ENCODE assay signal across 15 cellular contexts in genomic region chr6:71531006-71531405, GRCh38.
"Had no signal": no experiment of that assay in that cellular context is flagged by ENCODE, and none has a peak within 500 bp of the region (broad histone marks: within the 10 kb centered on the region; RNA-seq: fewer than 3 reads in every experiment).

No MANE protein-coding gene starts in this region.

- H3K27ac ChIP-seq: gastrocnemius medialis, heart right ventricle, psoas muscle had no signal

- DNase-seq: activated B cell treated with CpG ODN at 0.5 μM for 24 hours; activated effector memory CD4-positive, alpha-beta T cell treated with Interleukin-2 at 50 U/mL for 16 hours; activated T-cell treated with anti-CD3 and anti-CD28 coated beads, Interleukin-2, amount 50 U/mL, for 1 hour; amniotic stem cell; dermis blood vessel endothelial cell; endodermal cell; gastrocnemius medialis; heart right ventricle; islet precursor cell; mammary epithelial cell; stimulated activated CD4-positive, alpha-beta T cell treated with anti-CD3 and anti-CD28 coated beads, Interleukin-2, amount 100 ng/mL, for 24 hours; stimulated activated naive B cell treated with anti-CD40 and anti-IgM and Interleukin-4, amounts not matched to agents 10 μg/mL and 1 μg/mL and 100 μg/mL, for 72 hours; T-helper 2 cell had no signal

- H3K27me3 ChIP-seq: breast epithelium, gastrocnemius medialis, heart right ventricle had no signal

- H3K4me1 ChIP-seq: breast epithelium, gastrocnemius medialis, psoas muscle had no signal

- H3K4me3 ChIP-seq: breast epithelium, gastrocnemius medialis, heart right ventricle, psoas muscle had no signal

- H3K36me3 ChIP-seq: breast epithelium, gastrocnemius medialis, heart right ventricle had no signal

- H3K9me3 ChIP-seq: breast epithelium, gastrocnemius medialis, heart right ventricle, psoas muscle had no signal
